In the genomic region with DNA sequence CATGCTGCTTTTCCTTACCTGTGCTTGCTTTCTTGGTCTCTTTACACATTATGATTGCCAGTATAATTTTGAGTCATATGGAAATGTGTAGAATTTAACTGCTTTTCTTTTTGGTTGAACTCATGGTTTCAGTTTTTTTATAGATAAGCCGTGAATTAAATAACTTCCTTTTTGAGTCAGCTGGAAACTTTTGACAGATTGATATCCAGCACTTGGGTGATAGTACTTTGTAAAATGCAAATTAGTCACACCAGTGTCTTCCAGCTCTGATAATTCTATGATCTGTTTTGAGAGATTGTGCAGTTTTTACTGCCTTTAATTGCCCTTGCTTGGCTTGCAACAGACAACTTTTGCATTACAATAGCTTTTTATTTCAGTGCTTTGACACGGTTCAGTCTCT, we compare ENCODE assay signal across 9 cellular contexts.
DNase-seq lines count a peak whose midpoint lies in the region; ATAC-seq and TF ChIP-seq lines count a peak whose summit lies in the region.
"Had no signal": no experiment of that assay in that cellular context is flagged by ENCODE, and none has a peak within 500 bp of the region (broad histone marks: within the 10 kb centered on the region; RNA-seq: fewer than 3 reads in every experiment).

No MANE protein-coding gene starts in this region.

- peaks cover 9% of the 10 kb centered on the region for H3K9me3 Mint-ChIP-seq in activated naive CD8-positive, alpha-beta T cell treated with anti-CD3 and anti-CD28 coated beads for 36 hours
- no peaks in the 10 kb centered on the region for H3K9me3 Mint-ChIP-seq in naive thymus-derived CD8-positive, alpha-beta T cell
- H3K9me3 Mint-ChIP-seq in osteocyte (ENCODE audit: unreplicated experiment), result peaks cover 10% of the 10 kb centered on the region

- intact Hi-C loops in esophagus muscularis mucosa (cut with DNase I), result no loop called here

- no peak for TF ChIP-seq POLR2A in esophagus muscularis mucosa (IDR thresholded peaks at IDR 0.05; ENCODE audit: low read depth)

- TF ChIP-seq CTCF in GM12865 (IDR thresholded peaks at IDR 0.05; ENCODE audit: insufficient read depth, low read depth, low read length, missing control alignments) (no peak), esophagus muscularis mucosa (IDR thresholded peaks at IDR 0.05) (no peak), osteocyte (IDR thresholded peaks at IDR 0.05) (no peak), right atrium auricular region (IDR thresholded peaks at IDR 0.05) (no peak)

- H3K4me3 ChIP-seq in GM12865 (ENCODE audit: low read depth, low read length) (peak overlapping the region; percentile 7; the same call in 1 of the 2 replicates), esophagus muscularis mucosa (no peak overlapping the region), right atrium auricular region (no peak overlapping the region)

- peak overlapping the region; percentile 83 for H3K27ac Mint-ChIP-seq in activated naive CD8-positive, alpha-beta T cell treated with anti-CD3 and anti-CD28 coated beads for 36 hours
- H3K27ac Mint-ChIP-seq in naive thymus-derived CD8-positive, alpha-beta T cell, result no peak overlapping the region
- H3K27ac Mint-ChIP-seq in osteocyte (ENCODE audit: unreplicated experiment), result no peak overlapping the region

- H3K4me3 Mint-ChIP-seq in activated naive CD8-positive, alpha-beta T cell treated with anti-CD3 and anti-CD28 coated beads for 36 hours, result peak overlapping the region; percentile 56
- H3K4me3 Mint-ChIP-seq in naive thymus-derived CD8-positive, alpha-beta T cell, result peak overlapping the region in 4 of 10 donors; percentile 9 to 49 (median 34)
- H3K4me3 Mint-ChIP-seq in osteocyte (ENCODE audit: unreplicated experiment), result no peak overlapping the region

- peaks cover 7 to 41% (median 32%) of the 10 kb centered on the region in 4 donors for H3K4me1 ChIP-seq in esophagus muscularis mucosa
- peaks cover 0 to 20% of the 10 kb centered on the region in 2 donors for H3K4me1 ChIP-seq in right atrium auricular region

- peaks cover 74% of the 10 kb centered on the region for H3K4me1 Mint-ChIP-seq in activated naive CD8-positive, alpha-beta T cell treated with anti-CD3 and anti-CD28 coated beads for 36 hours
- peaks cover 32 to 72% (median 59%) of the 10 kb centered on the region in 4 donors for H3K4me1 Mint-ChIP-seq in naive thymus-derived CD8-positive, alpha-beta T cell
- no peaks in the 10 kb centered on the region for H3K4me1 Mint-ChIP-seq in osteocyte (ENCODE audit: unreplicated experiment)

- DNase-seq in GM12865 (ENCODE audit: low read depth) (peak; percentile 81), esophagus muscularis mucosa (ENCODE audit: extremely low spot score) (no peak), osteocyte (ENCODE audit: extremely low spot score, unreplicated experiment) (no peak), right atrium auricular region (ENCODE audit: low spot score) (no peak)
- no peak for DNase-seq in activated naive CD8-positive, alpha-beta T cell treated with anti-CD3 and anti-CD28 coated beads for 36 hours
- no peak for DNase-seq in naive thymus-derived CD8-positive, alpha-beta T cell

- H3K27ac ChIP-seq in esophagus muscularis mucosa (replicated peaks in 1 of 4) (no peak overlapping the region), right atrium auricular region (no peak overlapping the region)
- H3K27ac ChIP-seq: VCaP had no signal

- H3K9me3 ChIP-seq in esophagus muscularis mucosa (no peaks in the 10 kb centered on the region), right atrium auricular region (no peaks in the 10 kb centered on the region)

- 64% methylated on average over 2 of the region's 2 CpGs for WGBS in esophagus muscularis mucosa

- POLR2A ChIA-PET in naive thymus-derived CD8-positive, alpha-beta T cell (lab: Charles Lee), result no interaction called here

- ATAC-seq in GM19467 (IDR thresholded peaks at IDR 0.05; ENCODE audit: unreplicated experiment) (peak; percentile 60), HG03159 (IDR thresholded peaks at IDR 0.05; ENCODE audit: unreplicated experiment) (peak; percentile 64)
- ATAC-seq in naive thymus-derived CD8-positive, alpha-beta T cell, result no peak

- no peak for TF ChIP-seq EP300 in esophagus muscularis mucosa (IDR thresholded peaks at IDR 0.05)

- no peaks in the 10 kb centered on the region for H3K27me3 ChIP-seq in esophagus muscularis mucosa
- H3K27me3 ChIP-seq in right atrium auricular region, result no peaks in the 10 kb centered on the region

- H3K36me3 ChIP-seq in esophagus muscularis mucosa, result no peaks in the 10 kb centered on the region
- H3K36me3 ChIP-seq in right atrium auricular region, result no peaks in the 10 kb centered on the region

- H3K27me3 Mint-ChIP-seq in activated naive CD8-positive, alpha-beta T cell treated with anti-CD3 and anti-CD28 coated beads for 36 hours, result no peaks in the 10 kb centered on the region
- H3K27me3 Mint-ChIP-seq in naive thymus-derived CD8-positive, alpha-beta T cell, result no peaks in the 10 kb centered on the region
- H3K27me3 Mint-ChIP-seq in osteocyte (ENCODE audit: unreplicated experiment), result no peaks in the 10 kb centered on the region

- H3K36me3 Mint-ChIP-seq in activated naive CD8-positive, alpha-beta T cell treated with anti-CD3 and anti-CD28 coated beads for 36 hours, result peaks cover 55% of the 10 kb centered on the region
- peaks cover 0 to 26% (median 26%) of the 10 kb centered on the region in 3 donors for H3K36me3 Mint-ChIP-seq in naive thymus-derived CD8-positive, alpha-beta T cell
- H3K36me3 Mint-ChIP-seq in osteocyte (ENCODE audit: unreplicated experiment), result peaks cover 10% of the 10 kb centered on the region

Comparison
In these comparisons a context has a peak if more than half of its experiments do, and no peak if none do; other contexts are left out.
1. ATAC-seq: peak in GM19467 (single experiment) and HG03159 (single experiment); none in naive thymus-derived CD8-positive, alpha-beta T cell (0 of 2).